8 cellular contexts compared by ENCODE assay signal in genomic region chr12:123250471-123251383, GRCh38. TPM values are rescaled to one million over a fixed set of nuclear protein-coding genes. Genes with fewer than 3 reads are reported as not detected.
A peak's percentile ranks its signal among the peaks of the same experiment; 100 is the strongest.
DNase-seq lines count a peak whose midpoint lies in the region; ATAC-seq and TF ChIP-seq lines count a peak whose summit lies in the region.

No MANE protein-coding gene starts in this region.

- peaks cover 52% of the 10 kb centered on the region for H3K36me3 Mint-ChIP-seq in activated CD8-positive, alpha-beta T cell treated with anti-CD3 and anti-CD28 coated beads, Interleukin-2, amount 10 ng/mL, durations not matched to agents 7 days and 5 days (ENCODE audit: low read depth)

- POLR2A ChIA-PET in activated CD8-positive, alpha-beta T cell treated with anti-CD3 and anti-CD28 coated beads, Interleukin-2, amount 10 ng/mL, durations not matched to agents 7 days and 5 days (lab: Charles Lee), result interaction anchor here (1.1 kb wide), 1 partner anchor 18 kb away, joined by 3 read pairs; no protein-coding TSS in a partner anchor

- CTCF ChIA-PET in activated CD8-positive, alpha-beta T cell treated with anti-CD3 and anti-CD28 coated beads, Interleukin-2, amount 10 ng/mL, durations not matched to agents 7 days and 5 days (lab: Charles Lee), result interaction anchor here (0.8 to 1.5 kb wide), 3 partner anchors 12 to 18 kb away, joined by 4 to 9 read pairs (median 7); no protein-coding TSS in a partner anchor

- H3K27ac ChIP-seq in C4-2B (peak overlapping the region; percentile 75), HUES48 (ENCODE audit: low read depth, low read length) (peak overlapping the region; percentile 40)

- peaks cover 10% of the 10 kb centered on the region; the same call in 1 of the 2 replicates for H3K4me1 ChIP-seq in HUES48 (ENCODE audit: control insufficient read depth, insufficient read depth, low read length)

- H3K36me3 ChIP-seq in HUES48 (ENCODE audit: control insufficient read depth, insufficient read depth, low read length), result peaks cover 43% of the 10 kb centered on the region

- H3K9ac ChIP-seq in HUES48 (ENCODE audit: low read depth, low read length), result no peak overlapping the region

- ATAC-seq in activated CD8-positive, alpha-beta T cell treated with anti-CD3 and anti-CD28 coated beads, Interleukin-2, amount 10 ng/mL, durations not matched to agents 7 days and 5 days, result no peak
- ATAC-seq in GM18519 (IDR thresholded peaks at IDR 0.05; ENCODE audit: low FRiP score, unreplicated experiment) (no peak), HG03045 (IDR thresholded peaks at IDR 0.05; ENCODE audit: unreplicated experiment) (no peak), GM21528 (IDR thresholded peaks at IDR 0.05; ENCODE audit: low FRiP score, unreplicated experiment) (no peak)

- DNase-seq in activated CD8-positive, alpha-beta T cell treated with anti-CD3 and anti-CD28 coated beads, Interleukin-2, amount 10 ng/mL, durations not matched to agents 7 days and 5 days, result no peak
- DNase-seq in lower leg skin (ENCODE audit: low spot score in 2 of 2) (peak; percentile 71 to 88), OCI-M2 (lab: John Stamatoyannopoulos, UW; ENCODE audit: unreplicated experiment) (no peak)

- H3K4me3 ChIP-seq in HUES48 (ENCODE audit: low read depth, low read length) (no peak overlapping the region), lower leg skin (ENCODE audit: low read depth, poor library complexity, severe bottlenecking) (no peak overlapping the region)

- no peak for TF ChIP-seq CTCF in C4-2B (conservative IDR thresholded peaks at IDR 0.05)
- no peak for TF ChIP-seq CTCF in lower leg skin (IDR thresholded peaks at IDR 0.05)

- H3K27me3 ChIP-seq in HUES48 (ENCODE audit: control insufficient read depth, insufficient read depth, low read length), result no peaks in the 10 kb centered on the region

- WGBS in lower leg skin, 2 donors, result 40 to 62% methylated on average over 13 of the region's 13 CpGs

- peaks cover 3% of the 10 kb centered on the region; the same call in 1 of the 2 replicates for H3K9me3 ChIP-seq in HUES48 (ENCODE audit: control insufficient read depth, insufficient read depth, low read length)

- H3K9me3 Mint-ChIP-seq in activated CD8-positive, alpha-beta T cell treated with anti-CD3 and anti-CD28 coated beads, Interleukin-2, amount 10 ng/mL, durations not matched to agents 7 days and 5 days (ENCODE audit: insufficient read depth), result no peaks in the 10 kb centered on the region

- peaks cover 49% of the 10 kb centered on the region for H3K4me1 Mint-ChIP-seq in activated CD8-positive, alpha-beta T cell treated with anti-CD3 and anti-CD28 coated beads, Interleukin-2, amount 10 ng/mL, durations not matched to agents 7 days and 5 days (ENCODE audit: low read depth)

- intact Hi-C loops in lower leg skin (cut with DNase I; ENCODE audit: low total_unique reads), result no loop called here

- no peak overlapping the region for H3K4me3 Mint-ChIP-seq in activated CD8-positive, alpha-beta T cell treated with anti-CD3 and anti-CD28 coated beads, Interleukin-2, amount 10 ng/mL, durations not matched to agents 7 days and 5 days

- no peaks in the 10 kb centered on the region for H3K27me3 Mint-ChIP-seq in activated CD8-positive, alpha-beta T cell treated with anti-CD3 and anti-CD28 coated beads, Interleukin-2, amount 10 ng/mL, durations not matched to agents 7 days and 5 days (ENCODE audit: low read depth)

- H3K27ac Mint-ChIP-seq in activated CD8-positive, alpha-beta T cell treated with anti-CD3 and anti-CD28 coated beads, Interleukin-2, amount 10 ng/mL, durations not matched to agents 7 days and 5 days, result peak overlapping the region; percentile 55

- no peak for TF ChIP-seq POLR2A in lower leg skin (IDR thresholded peaks at IDR 0.05)

RNA-seq across cellular contexts. Expression of gene MTRFR, which starts 17.5 kb away (rescaled TPM):
- total RNA-seq in activated CD8-positive, alpha-beta T cell treated with anti-CD3 and anti-CD28 coated beads, Interleukin-2, amount 10 ng/mL, durations not matched to agents 7 days and 5 days, result 10 to 100 TPM; 28.2 to 30.0 TPM
- total RNA-seq in lower leg skin, result 10 to 100 TPM in 3 of 4 donors, 1 to 10 TPM in 1; 9.8 to 27.0 (median 11.8) TPM

RNA-seq across cellular contexts. Expression of gene MPHOSPH9, which starts 17.8 kb away (rescaled TPM):
- 100 to 1,000 TPM; 148 to 149 TPM for total RNA-seq in activated CD8-positive, alpha-beta T cell treated with anti-CD3 and anti-CD28 coated beads, Interleukin-2, amount 10 ng/mL, durations not matched to agents 7 days and 5 days
- total RNA-seq in lower leg skin, result 10 to 100 TPM in 1 of 4 donors, 1 to 10 TPM in 3; 3.5 to 16.8 (median 9.8) TPM

RNA-seq across cellular contexts. Expression of gene CDK2AP1, which starts 20.9 kb away (rescaled TPM):
- total RNA-seq in activated CD8-positive, alpha-beta T cell treated with anti-CD3 and anti-CD28 coated beads, Interleukin-2, amount 10 ng/mL, durations not matched to agents 7 days and 5 days, result 10 to 100 TPM; 58.3 to 58.4 TPM
- total RNA-seq in lower leg skin, result 10 to 100 TPM; 35.3 to 85.6 (median 56.3) TPM

Comparison
In these comparisons a context has a peak if more than half of its experiments do, and no peak if none do; other contexts are left out.
1. DNase-seq: peak in lower leg skin (2 of 2); none in activated CD8-positive, alpha-beta T cell treated with anti-CD3 and anti-CD28 coated beads, Interleukin-2, amount 10 ng/mL, durations not matched to agents 7 days and 5 days (single experiment) and OCI-M2 (single experiment).
2. RNA of gene MPHOSPH9, which starts 17.8 kb away (total RNA-seq): 148 to 149 TPM in activated CD8-positive, alpha-beta T cell treated with anti-CD3 and anti-CD28 coated beads, Interleukin-2, amount 10 ng/mL, durations not matched to agents 7 days and 5 days; 3.5 to 16.8 TPM in lower leg skin; every median in the first group is over 4 times any median in the second.